In genomic region chr22:37560682-37561208, GRCh38 we compare ENCODE assay signal across 8 cellular contexts. TPM values are rescaled to one million over a fixed set of nuclear protein-coding genes. Genes with fewer than 3 reads are reported as not detected.
A peak's percentile ranks its signal among the peaks of the same experiment; 100 is the strongest.
DNase-seq lines count a peak whose midpoint lies in the region; ATAC-seq and FAIRE-seq lines count a peak whose summit lies in the region.

No MANE protein-coding gene starts in this region.

- no peaks in the 10 kb centered on the region for H3K36me3 Mint-ChIP-seq in activated naive CD4-positive, alpha-beta T cell treated with anti-CD3 and anti-CD28 coated beads for 36 hours (ENCODE audit: low read depth)
- H3K36me3 Mint-ChIP-seq in activated naive CD4-positive, alpha-beta T cell treated with anti-CD3 and anti-CD28 coated beads, Interleukin-2, amount 50 U/mL, for 72 hours = peaks cover 0 to 8% of the 10 kb centered on the region in 2 donors
- H3K36me3 Mint-ChIP-seq in memory B cell = no peaks in the 10 kb centered on the region

- CTCF ChIA-PET in activated naive CD4-positive, alpha-beta T cell treated with anti-CD3 and anti-CD28 coated beads for 36 hours (lab: Charles Lee) = interaction anchor here (1.2 to 16.1 kb wide), 5 partner anchors 10 to 75 kb away, joined by 3 to 496 read pairs (median 9); partner anchors contain the start of gene MFNG

- H3K9me3 Mint-ChIP-seq in activated naive CD4-positive, alpha-beta T cell treated with anti-CD3 and anti-CD28 coated beads for 36 hours = no peaks in the 10 kb centered on the region
- no peaks in the 10 kb centered on the region for H3K9me3 Mint-ChIP-seq in activated naive CD4-positive, alpha-beta T cell treated with anti-CD3 and anti-CD28 coated beads, Interleukin-2, amount 50 U/mL, for 72 hours
- H3K9me3 Mint-ChIP-seq in memory B cell = no peaks in the 10 kb centered on the region

- intact Hi-C loops in activated naive CD4-positive, alpha-beta T cell treated with anti-CD3 and anti-CD28 coated beads for 36 hours (cut with micrococcal nuclease) = no loop called here

- FAIRE-seq in urothelium cell line (lab: Jason Lieb, UNC) = no peak

- H3K27me3 Mint-ChIP-seq in activated naive CD4-positive, alpha-beta T cell treated with anti-CD3 and anti-CD28 coated beads for 36 hours (ENCODE audit: low read depth) = peaks cover 33% of the 10 kb centered on the region
- H3K27me3 Mint-ChIP-seq in memory B cell = peaks cover 21% of the 10 kb centered on the region

- H3K4me1 Mint-ChIP-seq in activated naive CD4-positive, alpha-beta T cell treated with anti-CD3 and anti-CD28 coated beads for 36 hours (ENCODE audit: low read depth) = peaks cover 14% of the 10 kb centered on the region
- H3K4me1 Mint-ChIP-seq in memory B cell = peaks cover 13% of the 10 kb centered on the region

- ATAC-seq in activated naive CD4-positive, alpha-beta T cell treated with anti-CD3 and anti-CD28 coated beads, Interleukin-2, amount 50 U/mL, for 72 hours = no peak
- ATAC-seq in memory B cell (ENCODE audit: low read depth) = peak; percentile 7
- no peak for ATAC-seq in HG02759 (IDR thresholded peaks at IDR 0.05; ENCODE audit: unreplicated experiment)

- peak overlapping the region; percentile 62 for H3K4me3 Mint-ChIP-seq in activated naive CD4-positive, alpha-beta T cell treated with anti-CD3 and anti-CD28 coated beads for 36 hours
- peak overlapping the region; percentile 62 for H3K4me3 Mint-ChIP-seq in memory B cell

- no peak overlapping the region for H3K27ac Mint-ChIP-seq in activated naive CD4-positive, alpha-beta T cell treated with anti-CD3 and anti-CD28 coated beads for 36 hours
- no peak overlapping the region for H3K27ac Mint-ChIP-seq in activated naive CD4-positive, alpha-beta T cell treated with anti-CD3 and anti-CD28 coated beads, Interleukin-2, amount 50 U/mL, for 72 hours
- no peak overlapping the region for H3K27ac Mint-ChIP-seq in memory B cell

- DNase-seq in activated naive CD4-positive, alpha-beta T cell treated with anti-CD3 and anti-CD28 coated beads for 36 hours = no peak
- no peak for DNase-seq in activated naive CD4-positive, alpha-beta T cell treated with anti-CD3 and anti-CD28 coated beads, Interleukin-2, amount 50 U/mL, for 72 hours (ENCODE audit: low spot score in 2 of 2)
- DNase-seq in dermis blood vessel endothelial cell (peak; percentile 74), memory B cell (ENCODE audit: low spot score in 2 of 2) (no peak), urothelium cell line (ENCODE audit: low spot score) (peak; percentile 59), NCI-H2107 (lab: John Stamatoyannopoulos, UW) (no peak), DMS114 treated with DMSO at 0.1 percent for 48 hours (lab: John Stamatoyannopoulos, UW; ENCODE audit: unreplicated experiment) (no peak)

RNA-seq across cellular contexts. Expression of gene CDC42EP1, which starts 0.5 kb away (rescaled TPM):
- total RNA-seq in activated naive CD4-positive, alpha-beta T cell treated with anti-CD3 and anti-CD28 coated beads for 36 hours = 1 to 10 TPM; 1.9 to 2.8 TPM
- total RNA-seq in activated naive CD4-positive, alpha-beta T cell treated with anti-CD3 and anti-CD28 coated beads, Interleukin-2, amount 50 U/mL, for 72 hours = 1 to 10 TPM in 1 of 2 donors, under 1 TPM in 1; 0.09 to 1.9 TPM
- total RNA-seq in dermis blood vessel endothelial cell = 22.6 and 25.8 TPM in 2 replicates

RNA-seq across cellular contexts. Expression of gene LGALS2, which starts 19.1 kb away (rescaled TPM):
- not detected for total RNA-seq in activated naive CD4-positive, alpha-beta T cell treated with anti-CD3 and anti-CD28 coated beads for 36 hours
- total RNA-seq in activated naive CD4-positive, alpha-beta T cell treated with anti-CD3 and anti-CD28 coated beads, Interleukin-2, amount 50 U/mL, for 72 hours = not detected
- not detected in 2 replicates for total RNA-seq in dermis blood vessel endothelial cell

RNA-seq across cellular contexts. Expression of gene CARD10, which starts 41.5 kb away (rescaled TPM):
- not detected for total RNA-seq in activated naive CD4-positive, alpha-beta T cell treated with anti-CD3 and anti-CD28 coated beads for 36 hours
- under 1 TPM; 0.09 to 0.51 TPM for total RNA-seq in activated naive CD4-positive, alpha-beta T cell treated with anti-CD3 and anti-CD28 coated beads, Interleukin-2, amount 50 U/mL, for 72 hours
- total RNA-seq in dermis blood vessel endothelial cell = 55.8 and 61.6 TPM in 2 replicates

RNA-seq across cellular contexts. Expression of gene GGA1, which starts 47.9 kb away (rescaled TPM):
- total RNA-seq in activated naive CD4-positive, alpha-beta T cell treated with anti-CD3 and anti-CD28 coated beads for 36 hours = 10 to 100 TPM; 46.1 to 49.1 TPM
- total RNA-seq in activated naive CD4-positive, alpha-beta T cell treated with anti-CD3 and anti-CD28 coated beads, Interleukin-2, amount 50 U/mL, for 72 hours = 10 to 100 TPM; 68.8 to 83.9 TPM
- 48.3 and 55.3 TPM in 2 replicates for total RNA-seq in dermis blood vessel endothelial cell

Comparison
In these comparisons a context has a peak if more than half of its experiments do, and no peak if none do; other contexts are left out.
1. DNase-seq: peak in dermis blood vessel endothelial cell (single experiment) and urothelium cell line (single experiment); none in activated naive CD4-positive, alpha-beta T cell treated with anti-CD3 and anti-CD28 coated beads for 36 hours (single experiment), activated naive CD4-positive, alpha-beta T cell treated with anti-CD3 and anti-CD28 coated beads, Interleukin-2, amount 50 U/mL, for 72 hours (0 of 2), memory B cell (0 of 2), NCI-H2107 (single experiment) and DMS114 treated with DMSO at 0.1 percent for 48 hours (single experiment).
2. RNA of gene CARD10, which starts 41.5 kb away (total RNA-seq): 55.8 to 61.6 TPM in dermis blood vessel endothelial cell; 0.09 to 0.51 TPM in activated naive CD4-positive, alpha-beta T cell treated with anti-CD3 and anti-CD28 coated beads, Interleukin-2, amount 50 U/mL, for 72 hours and not detected in activated naive CD4-positive, alpha-beta T cell treated with anti-CD3 and anti-CD28 coated beads for 36 hours; every median in the first group is over 10 times any median in the second.